ENCODE assay signal across 10 cellular contexts in genomic region chr17:55266051-55266957, GRCh38. TPM values are rescaled to one million over a fixed set of nuclear protein-coding genes. Genes with fewer than 3 reads are reported as not detected.
A peak's percentile ranks its signal among the peaks of the same experiment; 100 is the strongest.
DNase-seq lines count a peak whose midpoint lies in the region; ATAC-seq and TF ChIP-seq lines count a peak whose summit lies in the region.
"Had no signal": no experiment of that assay in that cellular context is flagged by ENCODE, and none has a peak within 500 bp of the region (broad histone marks: within the 10 kb centered on the region; RNA-seq: fewer than 3 reads in every experiment).

No MANE protein-coding gene starts in this region.

- H3K79me2 ChIP-seq in GM23248 (ENCODE audit: insufficient read depth) = no peaks in the 10 kb centered on the region

- H3K4me3 ChIP-seq in GM23248 = no peak overlapping the region
- peak overlapping the region; percentile 8 for H3K4me3 ChIP-seq in iPS-11a (ENCODE audit: low read depth, low read length)

- intact Hi-C loops in activated T-helper 1 cell treated with anti-CD3 and anti-CD28 coated beads, Interleukin-12 subunit alpha, Interleukin-12 subunit beta, Interleukin-2, Interleukin-4 antibody, amounts not matched to agents 30 ng/mL and 10 ng/mL and 1 ng/mL, durations not matched to agents 14 hours and 24 hours and 36 hours (cut with micrococcal nuclease) = loop anchor here (2.0 kb wide), 1 partner anchor 82 kb away; no protein-coding TSS in a partner anchor
- intact Hi-C loops in sciatic nerve (cut with DNase I) = no loop called here

- no peaks in the 10 kb centered on the region for H4K20me1 ChIP-seq in GM23248 (ENCODE audit: insufficient read depth)

- TF ChIP-seq CTCF in GM10248 (IDR thresholded peaks at IDR 0.05; ENCODE audit: control extremely low read depth, extremely low read depth, low read depth, missing control alignments) = no peak

- H3K9me2 ChIP-seq in GM23248 (ENCODE audit: insufficient read depth) = no peaks in the 10 kb centered on the region

- CTCF ChIA-PET in GM10248 (lab: Yijun Ruan, JAX) = interaction anchor here (0.8 to 1.3 kb wide), 2 partner anchors 9 to 248 kb away, joined by 3 to 5 read pairs; no protein-coding TSS in a partner anchor

- H3K27ac ChIP-seq in GM23248 = no peak overlapping the region

- no peak overlapping the region for H3K27ac Mint-ChIP-seq in activated T-helper 1 cell treated with anti-CD3 and anti-CD28 coated beads, Interleukin-12 subunit alpha, Interleukin-12 subunit beta, Interleukin-2, Interleukin-4 antibody, amounts not matched to agents 30 ng/mL and 10 ng/mL and 1 ng/mL, durations not matched to agents 14 hours and 24 hours and 36 hours

- no peak overlapping the region for H3K9ac ChIP-seq in GM23248

- peaks cover 12% of the 10 kb centered on the region; the same call in 1 of the 2 replicates for H3F3A ChIP-seq in GM23248 (ENCODE audit: insufficient read depth)

- POLR2A ChIA-PET in GM10248 (lab: Yijun Ruan, JAX) = no interaction called here

- H3K9me3 Mint-ChIP-seq in activated T-helper 1 cell treated with anti-CD3 and anti-CD28 coated beads, Interleukin-12 subunit alpha, Interleukin-12 subunit beta, Interleukin-2, Interleukin-4 antibody, amounts not matched to agents 30 ng/mL and 10 ng/mL and 1 ng/mL, durations not matched to agents 14 hours and 24 hours and 36 hours = peaks cover 6% of the 10 kb centered on the region

- no peak overlapping the region for H2AFZ ChIP-seq in GM23248

- H3K4me2 ChIP-seq in GM23248 (ENCODE audit: unreplicated experiment) = no peak overlapping the region

- ATAC-seq in sciatic nerve = peak; percentile 48
- ATAC-seq in GM18867 (IDR thresholded peaks at IDR 0.05; ENCODE audit: unreplicated experiment) = no peak
- no peak for ATAC-seq in GM18520 (IDR thresholded peaks at IDR 0.05; ENCODE audit: unreplicated experiment)

- H3K4me1 Mint-ChIP-seq in activated T-helper 1 cell treated with anti-CD3 and anti-CD28 coated beads, Interleukin-12 subunit alpha, Interleukin-12 subunit beta, Interleukin-2, Interleukin-4 antibody, amounts not matched to agents 30 ng/mL and 10 ng/mL and 1 ng/mL, durations not matched to agents 14 hours and 24 hours and 36 hours (ENCODE audit: low read depth) = peaks cover 14% of the 10 kb centered on the region

- 4 to 7% methylated on average over 25 of the region's 25 CpGs for WGBS in GM23248 (ENCODE audit: low coverage in 1 of 2, low lambda C conversion rate in 2 of 2, missing lambda C conversion rate in 2 of 2), 2 experiments

- DNase-seq in GM23248 (peak; percentile 9), sciatic nerve (ENCODE audit: low spot score) (no peak), GM10248 (ENCODE audit: extremely low spot score) (no peak), DMS153 (lab: John Stamatoyannopoulos, UW) (no peak)
- no peak for DNase-seq in activated T-helper 1 cell treated with anti-CD3 and anti-CD28 coated beads, Interleukin-12 subunit alpha, Interleukin-12 subunit beta, Interleukin-2, Interleukin-4 antibody, amounts not matched to agents 30 ng/mL and 10 ng/mL and 1 ng/mL, durations not matched to agents 14 hours and 24 hours and 36 hours (ENCODE audit: low spot score)
- DNase-seq: NCI-H774 had no signal

- H3K27me3 Mint-ChIP-seq in activated T-helper 1 cell treated with anti-CD3 and anti-CD28 coated beads, Interleukin-12 subunit alpha, Interleukin-12 subunit beta, Interleukin-2, Interleukin-4 antibody, amounts not matched to agents 30 ng/mL and 10 ng/mL and 1 ng/mL, durations not matched to agents 14 hours and 24 hours and 36 hours (ENCODE audit: insufficient read depth) = peaks cover 81% of the 10 kb centered on the region

- no peaks in the 10 kb centered on the region for H3K36me3 Mint-ChIP-seq in activated T-helper 1 cell treated with anti-CD3 and anti-CD28 coated beads, Interleukin-12 subunit alpha, Interleukin-12 subunit beta, Interleukin-2, Interleukin-4 antibody, amounts not matched to agents 30 ng/mL and 10 ng/mL and 1 ng/mL, durations not matched to agents 14 hours and 24 hours and 36 hours (ENCODE audit: low read depth)

- no peaks in the 10 kb centered on the region for H3K36me3 ChIP-seq in GM23248 (ENCODE audit: low read depth)

- in situ Hi-C loops in GM23248 (cut with MboI) = no loop called here

- no peaks in the 10 kb centered on the region for H3K4me1 ChIP-seq in GM23248 (ENCODE audit: insufficient read depth)

- H3K9me3 ChIP-seq in GM23248 (ENCODE audit: low read depth) = no peaks in the 10 kb centered on the region

- peaks cover 63% of the 10 kb centered on the region for H3K27me3 ChIP-seq in GM23248 (replicated peaks; ENCODE audit: insufficient read depth)

- peak overlapping the region; percentile 7 for H3K4me3 Mint-ChIP-seq in activated T-helper 1 cell treated with anti-CD3 and anti-CD28 coated beads, Interleukin-12 subunit alpha, Interleukin-12 subunit beta, Interleukin-2, Interleukin-4 antibody, amounts not matched to agents 30 ng/mL and 10 ng/mL and 1 ng/mL, durations not matched to agents 14 hours and 24 hours and 36 hours

RNA-seq across cellular contexts. Expression of gene HLF, which starts 1.5 kb away (rescaled TPM):
- total RNA-seq in GM23248 (2014; rRNA removed; shearing (Covaris generic)) = not detected in 2 replicates
- 0.09 TPM in 1 of 2 replicates, not detected in the other for polyA plus RNA-seq in GM23248 (2016; fragmentation: Nextera tagmentation; extraction: Ambion mirVana)
- total RNA-seq in activated T-helper 1 cell treated with anti-CD3 and anti-CD28 coated beads, Interleukin-12 subunit alpha, Interleukin-12 subunit beta, Interleukin-2, Interleukin-4 antibody, amounts not matched to agents 30 ng/mL and 10 ng/mL and 1 ng/mL, durations not matched to agents 14 hours and 24 hours and 36 hours = 0.36 and 0.54 TPM in 2 replicates
- total RNA-seq in sciatic nerve = 21.4 TPM
- total RNA-seq: lung microvascular endothelial cell had no signal

Comparison
In these comparisons a context has a peak if more than half of its experiments do, and no peak if none do; other contexts are left out.
1. RNA of gene HLF, which starts 1.5 kb away (total RNA-seq): 21.4 TPM in sciatic nerve (single experiment); 0.36 to 0.54 TPM in activated T-helper 1 cell treated with anti-CD3 and anti-CD28 coated beads, Interleukin-12 subunit alpha, Interleukin-12 subunit beta, Interleukin-2, Interleukin-4 antibody, amounts not matched to agents 30 ng/mL and 10 ng/mL and 1 ng/mL, durations not matched to agents 14 hours and 24 hours and 36 hours and not detected in GM23248; every median in the first group is over 10 times any median in the second.